19 cellular contexts compared by ENCODE assay signal in genomic region chr14:90299408-90299807, GRCh38. TPM values are rescaled to one million over a fixed set of nuclear protein-coding genes. Genes with fewer than 3 reads are reported as not detected.
DNase-seq lines count a peak whose midpoint lies in the region; ATAC-seq and TF ChIP-seq lines count a peak whose summit lies in the region.
"Had no signal": no experiment of that assay in that cellular context is flagged by ENCODE, and none has a peak within 500 bp of the region (broad histone marks: within the 10 kb centered on the region; RNA-seq: fewer than 3 reads in every experiment).

No MANE protein-coding gene starts in this region.

- H3K27ac ChIP-seq in cingulate gyrus (ENCODE audit: low read depth, low read length), result peak overlapping the region; percentile 20
- H3K27ac ChIP-seq in left lung, result peak overlapping the region in 1 of 2 donors; percentile 79

- peaks cover 0 to 51% of the 10 kb centered on the region in 2 donors for H3K4me1 ChIP-seq in left lung

- DNase-seq in CD1c-positive myeloid dendritic cell (ENCODE audit: extremely low spot score) (peak; percentile 89), NOMO-1 treated with dmso at 0.1 percent for 144 hours (lab: John Stamatoyannopoulos, UW; ENCODE audit: unreplicated experiment) (peak; percentile 76), left lung (peak; percentile 72 to 83), progenitor cell of endocrine pancreas (ENCODE audit: low spot score, unreplicated experiment) (no peak), AG08396 (ENCODE audit: low spot score) (no peak), HuH-7.5 (ENCODE audit: low spot score) (no peak)
- DNase-seq: activated CD8-positive, alpha-beta memory T cell treated with anti-CD3 and anti-CD28 coated beads for 24 hours; caudate nucleus; COR-L47; HFFc6; NCI-H1092; NCI-H2081; NCI-H510A had no signal

- ATAC-seq in left lung (peak; percentile 55), HG02840 (IDR thresholded peaks at IDR 0.05; ENCODE audit: low FRiP score, unreplicated experiment) (no peak)
- ATAC-seq: left lobe of liver, SK-N-SH treated with all-trans-retinoic acid at 6 μM for 48 hours, WTC11 had no signal

- no peak overlapping the region for H3K4me3 ChIP-seq in left lung

- H3K4me1 Mint-ChIP-seq in progenitor cell of endocrine pancreas (ENCODE audit: low read depth), result peaks cover 20% of the 10 kb centered on the region

- no peaks in the 10 kb centered on the region for H3K27me3 ChIP-seq in left lung

- no peaks in the 10 kb centered on the region for H3K27me3 Mint-ChIP-seq in progenitor cell of endocrine pancreas
- H3K27me3 Mint-ChIP-seq: IgD-negative memory B cell had no signal

- intact Hi-C loops in left lung (cut with DNase I), result no loop called here

- no peak for TF ChIP-seq CTCF in left lung (IDR thresholded peaks at IDR 0.05)
- TF ChIP-seq CTCF in progenitor cell of endocrine pancreas (IDR thresholded peaks at IDR 0.05; ENCODE audit: unreplicated experiment), result no peak

- H3K4me3 Mint-ChIP-seq in progenitor cell of endocrine pancreas (ENCODE audit: low read depth), result no peak overlapping the region
- H3K4me3 Mint-ChIP-seq: HFFc6, IgD-negative memory B cell, WTC11 had no signal

- no peaks in the 10 kb centered on the region for H3K9me3 Mint-ChIP-seq in progenitor cell of endocrine pancreas (ENCODE audit: low read depth)
- H3K9me3 Mint-ChIP-seq: HFFc6, IgD-negative memory B cell had no signal

- H3K9me3 ChIP-seq in left lung, result no peaks in the 10 kb centered on the region

- peaks cover 25% of the 10 kb centered on the region for H3K36me3 Mint-ChIP-seq in progenitor cell of endocrine pancreas (ENCODE audit: insufficient read depth)

- H3K27ac Mint-ChIP-seq in progenitor cell of endocrine pancreas, result no peak overlapping the region
- H3K27ac Mint-ChIP-seq: HFFc6, IgD-negative memory B cell had no signal

- peaks cover 0 to 55% of the 10 kb centered on the region in 2 donors for H3K36me3 ChIP-seq in left lung

RNA-seq across cellular contexts. Expression of gene NRDE2, which starts 32.3 kb away (rescaled TPM):
- 10 to 100 TPM; 17.4 to 21.1 TPM for total RNA-seq in left lung
- total RNA-seq in progenitor cell of endocrine pancreas, result 36.7 and 38.2 TPM in 2 replicates

RNA-seq across cellular contexts. Expression of gene PSMC1, which starts 43.1 kb away (rescaled TPM):
- total RNA-seq in left lung (100 to 1,000 TPM in 1 of 2 donors, 10 to 100 TPM in 1; 64.3 to 103 TPM), progenitor cell of endocrine pancreas (96.2 and 96.8 TPM in 2 replicates)

Comparison
In these comparisons a context has a peak if more than half of its experiments do, and no peak if none do; other contexts are left out.
1. DNase-seq: peak in CD1c-positive myeloid dendritic cell (single experiment), NOMO-1 treated with dmso at 0.1 percent for 144 hours (single experiment) and left lung (2 of 2); none in progenitor cell of endocrine pancreas (single experiment), AG08396 (single experiment) and HuH-7.5 (single experiment).